ENCODE assay signal across 1 cellular context in the genomic region with DNA sequence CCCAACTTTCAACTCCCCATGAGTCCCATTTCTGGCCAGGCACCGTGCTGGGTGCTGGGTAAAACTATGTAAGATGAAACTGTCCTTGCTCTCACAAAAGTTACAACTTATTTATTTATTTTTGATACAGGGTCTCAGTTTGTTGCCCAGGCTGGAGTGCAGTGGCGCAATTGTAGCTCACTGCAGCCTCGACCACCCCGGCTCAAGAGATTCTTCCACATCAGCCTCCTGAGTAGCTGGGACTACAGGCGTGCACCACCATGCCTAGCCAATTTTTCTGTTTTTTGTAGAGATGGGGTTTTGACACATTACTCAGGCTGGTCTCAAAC.
TF ChIP-seq lines count a peak whose summit lies in the region.

No MANE protein-coding gene starts in this region.

TF ChIP-seq in GM23338, 12 proteins besides CTCF, POLR2A, EP300 and RAD21:
- TF ChIP-seq ZNF331 (CRISPR knock-in tag; IDR thresholded peaks at IDR 0.05; ENCODE audit: low read depth) (no peak), EZH2 (IDR thresholded peaks at IDR 0.05; ENCODE audit: low read depth, unreplicated experiment) (no peak), EZH2phosphoT487 (IDR thresholded peaks at IDR 0.05; ENCODE audit: unreplicated experiment) (no peak)
- TF ChIP-seq, protein P1, sequence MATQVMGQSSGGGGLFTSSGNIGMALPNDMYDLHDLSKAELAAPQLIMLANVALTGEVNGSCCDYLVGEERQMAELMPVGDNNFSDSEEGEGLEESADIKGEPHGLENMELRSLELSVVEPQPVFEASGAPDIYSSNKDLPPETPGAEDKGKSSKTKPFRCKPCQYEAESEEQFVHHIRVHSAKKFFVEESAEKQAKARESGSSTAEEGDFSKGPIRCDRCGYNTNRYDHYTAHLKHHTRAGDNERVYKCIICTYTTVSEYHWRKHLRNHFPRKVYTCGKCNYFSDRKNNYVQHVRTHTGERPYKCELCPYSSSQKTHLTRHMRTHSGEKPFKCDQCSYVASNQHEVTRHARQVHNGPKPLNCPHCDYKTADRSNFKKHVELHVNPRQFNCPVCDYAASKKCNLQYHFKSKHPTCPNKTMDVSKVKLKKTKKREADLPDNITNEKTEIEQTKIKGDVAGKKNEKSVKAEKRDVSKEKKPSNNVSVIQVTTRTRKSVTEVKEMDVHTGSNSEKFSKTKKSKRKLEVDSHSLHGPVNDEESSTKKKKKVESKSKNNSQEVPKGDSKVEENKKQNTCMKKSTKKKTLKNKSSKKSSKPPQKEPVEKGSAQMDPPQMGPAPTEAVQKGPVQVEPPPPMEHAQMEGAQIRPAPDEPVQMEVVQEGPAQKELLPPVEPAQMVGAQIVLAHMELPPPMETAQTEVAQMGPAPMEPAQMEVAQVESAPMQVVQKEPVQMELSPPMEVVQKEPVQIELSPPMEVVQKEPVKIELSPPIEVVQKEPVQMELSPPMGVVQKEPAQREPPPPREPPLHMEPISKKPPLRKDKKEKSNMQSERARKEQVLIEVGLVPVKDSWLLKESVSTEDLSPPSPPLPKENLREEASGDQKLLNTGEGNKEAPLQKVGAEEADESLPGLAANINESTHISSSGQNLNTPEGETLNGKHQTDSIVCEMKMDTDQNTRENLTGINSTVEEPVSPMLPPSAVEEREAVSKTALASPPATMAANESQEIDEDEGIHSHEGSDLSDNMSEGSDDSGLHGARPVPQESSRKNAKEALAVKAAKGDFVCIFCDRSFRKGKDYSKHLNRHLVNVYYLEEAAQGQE (IDR thresholded peaks at IDR 0.05; ENCODE audit: unreplicated experiment), result no peak
